ENCODE assay signal across 21 cellular contexts in genomic region chr17:77154187-77154586, GRCh38. TPM values are rescaled to one million over a fixed set of nuclear protein-coding genes. Genes with fewer than 3 reads are reported as not detected.
A peak's percentile ranks its signal among the peaks of the same experiment; 100 is the strongest.
DNase-seq lines count a peak whose midpoint lies in the region; ATAC-seq and TF ChIP-seq lines count a peak whose summit lies in the region.
"Had no signal": no experiment of that assay in that cellular context is flagged by ENCODE, and none has a peak within 500 bp of the region (broad histone marks: within the 10 kb centered on the region; RNA-seq: fewer than 3 reads in every experiment).

No MANE protein-coding gene starts in this region.

- no peak overlapping the region for H2BK120ac ChIP-seq in trophoblast cell (ENCODE audit: insufficient read depth, low read length, poor library complexity)

- no peak overlapping the region for H4K12ac ChIP-seq in trophoblast cell (ENCODE audit: low read depth, low read length)

- no peak overlapping the region for H2BK5ac ChIP-seq in trophoblast cell (ENCODE audit: low read depth, low read length, poor library complexity)

- H2AK5ac ChIP-seq in trophoblast cell (ENCODE audit: low read length) = no peak overlapping the region

- DNase-seq in NCI-H69 (lab: John Stamatoyannopoulos, UW) (peak; percentile 44), dorsolateral prefrontal cortex (no peak), trophoblast cell (peak; percentile 26 to 52), MG63 (no peak), NOMO-1 treated with dmso at 0.1 percent for 144 hours (lab: John Stamatoyannopoulos, UW; ENCODE audit: unreplicated experiment) (no peak)
- DNase-seq: activated CD4-positive, alpha-beta T cell treated with anti-CD3 and anti-CD28 coated beads for 4 hours; activated CD8-positive, alpha-beta memory T cell treated with anti-CD3 and anti-CD28 coated beads, Interleukin-2, amount 10 ng/mL, durations not matched to agents 7 days and 5 days; activated naive CD8-positive, alpha-beta T cell treated with anti-CD3 and anti-CD28 coated beads, Interleukin-2, amount 10 ng/mL, durations not matched to agents 7 days and 5 days; effector CD8-positive, alpha-beta T cell; kidney glomerular epithelial cell; NCI-H2171 treated with DMSO at 0.1 percent for 48 hours; OCI-M1; pancreas; sigmoid colon; T-helper 1 cell; uterus had no signal

- H3K9ac ChIP-seq in trophoblast cell (ENCODE audit: low read length) = no peak overlapping the region

- 0 out of 2 replicates have a peak overlapping the region, but pooled peaks have one; percentile 30 for H3K27ac ChIP-seq in ACC112 (ENCODE audit: low read depth, low read length)
- H3K27ac ChIP-seq in dorsolateral prefrontal cortex = peak overlapping the region in 52 of 59 donors; percentile 13 to 99 (median 90)
- H3K27ac ChIP-seq in trophoblast cell (ENCODE audit: low read depth, low read length) = no peak overlapping the region
- H3K27ac ChIP-seq: pancreas had no signal

- WGBS in trophoblast cell (ENCODE audit: extremely low coverage, insufficient coverage, insufficient read length) = no CpG with 5 or more reads among the region's 5 CpGs

- H2BK12ac ChIP-seq in trophoblast cell (ENCODE audit: low read length) = no peak overlapping the region

- no peak for TF ChIP-seq CTCF in dorsolateral prefrontal cortex (IDR thresholded peaks at IDR 0.05 in 54 of 56, conservative IDR thresholded peaks at IDR 0.05 in 2 of 56; ENCODE audit: low read depth in 1 of 56, partially characterized antibody in 56 of 56)

- ATAC-seq in GM21723 (IDR thresholded peaks at IDR 0.05; ENCODE audit: unreplicated experiment) (no peak), GM21526 (IDR thresholded peaks at IDR 0.05; ENCODE audit: low FRiP score, unreplicated experiment) (no peak)
- ATAC-seq: activated CD8-positive, alpha-beta memory T cell treated with anti-CD3 and anti-CD28 coated beads, Interleukin-2, amount 10 ng/mL, durations not matched to agents 7 days and 5 days had no signal

- H3K79me1 ChIP-seq in trophoblast cell (ENCODE audit: low read length) = no peaks in the 10 kb centered on the region

- H3K9me3 ChIP-seq in trophoblast cell (ENCODE audit: insufficient read depth, low read depth, low read length) (no peaks in the 10 kb centered on the region), MG63 (no peaks in the 10 kb centered on the region)
- H3K9me3 ChIP-seq: esophagus muscularis mucosa, pancreas, sigmoid colon, uterus had no signal

- H4K91ac ChIP-seq in trophoblast cell (ENCODE audit: low read depth, low read length) = no peak overlapping the region

- H3K4ac ChIP-seq in trophoblast cell (ENCODE audit: low read depth, low read length) = no peak overlapping the region

- H3K4me1 ChIP-seq in ACC112 (ENCODE audit: control insufficient read depth, insufficient read depth, low read length, unreplicated experiment) (peaks cover 35% of the 10 kb centered on the region), trophoblast cell (ENCODE audit: control insufficient read depth in 1 of 2, insufficient read depth in 2 of 2, low read length in 2 of 2) (peaks cover 0 to 3% of the 10 kb centered on the region in 2 experiments)

- H3K79me2 ChIP-seq in ACC112 (ENCODE audit: control insufficient read depth, insufficient read depth, low read length, unreplicated experiment) (peaks cover 87% of the 10 kb centered on the region), trophoblast cell (ENCODE audit: control insufficient read depth, insufficient read depth, low read length, poor library complexity) (no peaks in the 10 kb centered on the region)

- H3K27me3 ChIP-seq in ACC112 (ENCODE audit: insufficient read depth, low read length) (no peaks in the 10 kb centered on the region), dorsolateral prefrontal cortex (no peaks in the 10 kb centered on the region), trophoblast cell (ENCODE audit: insufficient read depth, low read length) (no peaks in the 10 kb centered on the region), MG63 (no peaks in the 10 kb centered on the region)
- H3K27me3 ChIP-seq: esophagus muscularis mucosa, pancreas, sigmoid colon, uterus had no signal

- intact Hi-C loops in dorsolateral prefrontal cortex (cut with DNase I) = loop anchor here in 1 of 2 donors (5.0 kb wide), 1 partner anchor 33 kb away; no protein-coding TSS in a partner anchor

- H3K18ac ChIP-seq in trophoblast cell (ENCODE audit: low read length) = no peak overlapping the region

- H3K23ac ChIP-seq in trophoblast cell (ENCODE audit: low read length) = no peak overlapping the region

- no peak overlapping the region for H4K8ac ChIP-seq in trophoblast cell (ENCODE audit: low read depth, low read length)

- no peak overlapping the region for H3K14ac ChIP-seq in trophoblast cell (ENCODE audit: low read length)

- H3K4me3 ChIP-seq in ACC112 (ENCODE audit: low read depth, low read length) = no peak overlapping the region
- peak overlapping the region in 4 of 59 donors; percentile 2 to 16 (median 6) for H3K4me3 ChIP-seq in dorsolateral prefrontal cortex
- H3K4me3 ChIP-seq in trophoblast cell (ENCODE audit: low read depth, low read length) = no peak overlapping the region
- H3K4me3 ChIP-seq in MG63 = no peak overlapping the region
- H3K4me3 ChIP-seq: esophagus muscularis mucosa, K562, pancreas, sigmoid colon, uterus had no signal

- H2AFZ ChIP-seq in ACC112 (ENCODE audit: low read length, unreplicated experiment) (no peak overlapping the region), trophoblast cell (ENCODE audit: insufficient read depth, low read length, poor library complexity) (no peak overlapping the region)

- 0 out of 2 replicates have a peak, but pooled peaks cover 9% of the 10 kb centered on the region for H3K36me3 ChIP-seq in ACC112 (ENCODE audit: insufficient read depth, low read length)
- H3K36me3 ChIP-seq in trophoblast cell (ENCODE audit: control insufficient read depth in 1 of 2, insufficient read depth in 2 of 2, low read length in 2 of 2) = peaks cover 4 to 8% of the 10 kb centered on the region in 2 experiments
- H3K36me3 ChIP-seq in MG63 = peaks cover 38% of the 10 kb centered on the region
- H3K36me3 ChIP-seq: pancreas, uterus had no signal

- no peak overlapping the region for H3K4me2 ChIP-seq in trophoblast cell (ENCODE audit: low read length)

RNA-seq across cellular contexts. Expression of gene SEC14L1, which starts 13.4 kb away (rescaled TPM):
- total RNA-seq in dorsolateral prefrontal cortex = 100 to 1,000 TPM in 117 of 120 experiments, 10 to 100 TPM in 3; 93.3 to 297 (median 156) TPM
- 71.4 and 71.6 TPM in 2 replicates for polyA plus RNA-seq in trophoblast cell (2013)
- 16.2 and 41.7 TPM in 2 replicates for total RNA-seq in MG63 (2014; rRNA removed; shearing (Covaris generic); ENCODE audit: low replicate concordance)

Comparison
In these comparisons a context has a peak if more than half of its experiments do, and no peak if none do; other contexts are left out.
1. DNase-seq: peak in NCI-H69 (single experiment) and trophoblast cell (2 of 2); none in dorsolateral prefrontal cortex (0 of 10), MG63 (single experiment) and NOMO-1 treated with dmso at 0.1 percent for 144 hours (single experiment).